ENCODE assay signal across 15 cellular contexts in the genomic region with DNA sequence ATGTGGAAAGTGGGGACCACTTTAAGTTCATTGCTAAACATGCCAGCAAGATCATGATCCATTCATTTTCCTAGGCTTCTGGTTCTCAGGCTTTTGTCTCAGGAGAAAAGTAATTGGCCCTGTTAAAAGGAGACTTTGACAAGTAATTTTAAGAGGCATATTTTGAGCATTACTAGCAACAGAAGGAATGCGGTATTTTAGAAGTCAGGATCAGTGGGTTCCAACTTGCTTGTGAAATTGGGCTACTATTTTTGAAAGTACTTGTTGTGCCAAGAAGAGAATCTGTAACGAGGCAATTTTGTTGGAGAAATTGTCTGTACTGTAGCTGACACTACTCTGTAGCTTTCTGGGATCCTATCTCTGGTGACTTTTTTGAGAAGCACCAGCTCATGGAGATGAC. TPM values are rescaled to one million over a fixed set of nuclear protein-coding genes. Genes with fewer than 3 reads are reported as not detected.
DNase-seq lines count a peak whose midpoint lies in the region; ATAC-seq and TF ChIP-seq lines count a peak whose summit lies in the region.
"Had no signal": no experiment of that assay in that cellular context is flagged by ENCODE, and none has a peak within 500 bp of the region (broad histone marks: within the 10 kb centered on the region; RNA-seq: fewer than 3 reads in every experiment).

No MANE protein-coding gene starts in this region.

- H3K4me3 ChIP-seq in GM23248: peak overlapping the region; percentile 7
- no peak overlapping the region for H3K4me3 ChIP-seq in mammary epithelial cell (replicated peaks in 1 of 3; ENCODE audit: insufficient read depth in 1 of 3, low read depth in 2 of 3, low read length in 3 of 3)
- H3K4me3 ChIP-seq in right atrium auricular region: no peak overlapping the region
- H3K4me3 ChIP-seq in stomach: no peak overlapping the region

- dilution Hi-C loops in mammary epithelial cell (cut with HindIII; ENCODE audit: low sequenced_read_pairs): no loop called here

- TF ChIP-seq CTCF in mammary epithelial cell (conservative IDR thresholded peaks at IDR 0.05 in 1 of 2, IDR thresholded peaks at IDR 0.05 in 1 of 2; ENCODE audit: extremely low read depth in 1 of 2, insufficient read depth in 1 of 2, low read depth in 1 of 2, low read length in 2 of 2): no peak
- TF ChIP-seq CTCF in right atrium auricular region (IDR thresholded peaks at IDR 0.05): no peak
- TF ChIP-seq CTCF in stomach (IDR thresholded peaks at IDR 0.05): no peak

- no peaks in the 10 kb centered on the region for H3K9me3 ChIP-seq in GM23248 (ENCODE audit: low read depth)
- no peaks in the 10 kb centered on the region for H3K9me3 ChIP-seq in mammary epithelial cell (replicated peaks; ENCODE audit: insufficient read depth, low read length)
- H3K9me3 ChIP-seq in right atrium auricular region: no peaks in the 10 kb centered on the region
- no peaks in the 10 kb centered on the region for H3K9me3 ChIP-seq in stomach

- DNase-seq in GM23248: peak; percentile 91
- peak; percentile 51 for DNase-seq in mammary epithelial cell
- DNase-seq in right atrium auricular region (ENCODE audit: low spot score): no peak
- DNase-seq in stomach: no peak
- DNase-seq in activated CD4-positive, CD25-positive, alpha-beta regulatory T cell (lab: John Stamatoyannopoulos, UW): no peak
- DNase-seq: activated T-cell treated with anti-CD3 and anti-CD28 coated beads, Interleukin-2, amount 50 U/mL, for 72 hours; DND-41; effector CD8-positive, alpha-beta T cell; H9; NCI-H1417 treated with DMSO at 0.1 percent for 48 hours; small intestine had no signal

- H2AFZ ChIP-seq in GM23248: peak overlapping the region; percentile 24
- no peak overlapping the region for H2AFZ ChIP-seq in mammary epithelial cell (ENCODE audit: low read depth, low read length)

- in situ Hi-C loops in GM23248 (cut with MboI): no loop called here
- in situ Hi-C loops in mammary epithelial cell (cut with MboI; ENCODE audit: low sequenced_read_pairs in 2 of 2): no loop called here

- no peaks in the 10 kb centered on the region for H4K20me1 ChIP-seq in GM23248 (ENCODE audit: insufficient read depth)
- H4K20me1 ChIP-seq in mammary epithelial cell (ENCODE audit: insufficient read depth, low read length): no peaks in the 10 kb centered on the region

- H3K27ac ChIP-seq in GM23248 (peak overlapping the region; percentile 71), mammary epithelial cell (ENCODE audit: insufficient read depth, low read depth, low read length) (peak overlapping the region; percentile 9), right atrium auricular region (peak overlapping the region; percentile 15 to 67), stomach (peak overlapping the region in 4 of 5 donors; percentile 22 to 65 (median 38))

- H3K27me3 ChIP-seq in GM23248 (replicated peaks; ENCODE audit: insufficient read depth): no peaks in the 10 kb centered on the region
- H3K27me3 ChIP-seq in mammary epithelial cell (ENCODE audit: insufficient read depth, low read length): no peaks in the 10 kb centered on the region
- no peaks in the 10 kb centered on the region for H3K27me3 ChIP-seq in right atrium auricular region
- no peaks in the 10 kb centered on the region for H3K27me3 ChIP-seq in stomach

- ATAC-seq in GM18517 (IDR thresholded peaks at IDR 0.05; ENCODE audit: unreplicated experiment) (no peak), GM21576 (IDR thresholded peaks at IDR 0.05; ENCODE audit: unreplicated experiment) (no peak), GM21390 (IDR thresholded peaks at IDR 0.05; ENCODE audit: unreplicated experiment) (no peak)
- ATAC-seq: activated T-cell treated with anti-CD3 and anti-CD28 coated beads, Interleukin-2, amount 50 U/mL, for 72 hours; left lobe of liver had no signal

- TF ChIP-seq POLR2A in stomach (IDR thresholded peaks at IDR 0.05): no peak

- peaks cover 28% of the 10 kb centered on the region for H3F3A ChIP-seq in GM23248 (ENCODE audit: insufficient read depth)

- TF ChIP-seq EP300 in stomach (IDR thresholded peaks at IDR 0.05): no peak

- H3K4me2 ChIP-seq in GM23248 (ENCODE audit: unreplicated experiment): peak overlapping the region; percentile 55
- H3K4me2 ChIP-seq in mammary epithelial cell (ENCODE audit: insufficient read depth, low read depth, low read length): peak overlapping the region; percentile 53

- no peaks in the 10 kb centered on the region for H3K9me2 ChIP-seq in GM23248 (ENCODE audit: insufficient read depth)

- CTCF ChIA-PET in mammary epithelial cell (lab: Charles Lee; ENCODE audit: low non-redundant PET): no interaction called here

- H3K4me1 ChIP-seq in GM23248 (ENCODE audit: insufficient read depth) (peaks cover 37% of the 10 kb centered on the region), mammary epithelial cell (ENCODE audit: insufficient read depth, low read length) (peaks cover 41% of the 10 kb centered on the region), right atrium auricular region (peaks cover 0 to 46% of the 10 kb centered on the region in 2 donors), stomach (peaks cover 0 to 58% (median 27%) of the 10 kb centered on the region in 4 donors)

- H3K79me2 ChIP-seq in GM23248 (ENCODE audit: insufficient read depth): peaks cover 42% of the 10 kb centered on the region
- peaks cover 91% of the 10 kb centered on the region for H3K79me2 ChIP-seq in mammary epithelial cell (ENCODE audit: insufficient read depth, low read length)

- H3K36me3 ChIP-seq in GM23248 (ENCODE audit: low read depth): no peaks in the 10 kb centered on the region
- H3K36me3 ChIP-seq in mammary epithelial cell (ENCODE audit: insufficient read depth, low read length): no peaks in the 10 kb centered on the region
- no peaks in the 10 kb centered on the region for H3K36me3 ChIP-seq in right atrium auricular region
- no peaks in the 10 kb centered on the region for H3K36me3 ChIP-seq in stomach

- 0 to 1% methylated on average over 2 of the region's 2 CpGs for WGBS in GM23248 (ENCODE audit: low coverage in 1 of 2, low lambda C conversion rate in 2 of 2, missing lambda C conversion rate in 2 of 2), 2 experiments
- 5% methylated on average over 2 of the region's 2 CpGs for WGBS in mammary epithelial cell (ENCODE audit: low coverage, missing lambda C conversion rate)
- 59 to 86% (median 69%) methylated on average over 2 of the region's 2 CpGs for WGBS in stomach, 5 donors

- BruUV-seq in mammary epithelial cell (replicated peaks; lab: Mats Ljungman, UMichigan): no TSS peak

- H3K9ac ChIP-seq in GM23248 (peak overlapping the region; percentile 26; the same call in 1 of the 2 replicates), mammary epithelial cell (ENCODE audit: insufficient read depth, low read length) (no peak overlapping the region)

- intact Hi-C loops in mammary epithelial cell (cut with micrococcal nuclease): loop anchor here (2.0 kb wide), 1 partner anchor 25 kb away; no protein-coding TSS in a partner anchor
- intact Hi-C loops in stomach (cut with DNase I; ENCODE audit: low total_unique reads): no loop called here

RNA-seq across cellular contexts. Expression of a gene that starts 59.4 kb away (rescaled TPM):
- total RNA-seq in GM23248 (2014; rRNA removed; shearing (Covaris generic)): 16.0 and 17.8 TPM in 2 replicates
- 7.9 and 8.3 TPM in 2 replicates for polyA plus RNA-seq in GM23248 (2016; fragmentation: Nextera tagmentation; extraction: Ambion mirVana)
- 10 to 100 TPM; 34.9 to 74.5 TPM for total RNA-seq in mammary epithelial cell
- 15.4 TPM for polyA plus RNA-seq in mammary epithelial cell
- 40.2 TPM for polyA minus RNA-seq in mammary epithelial cell
- 10 to 100 TPM; 59.4 to 74.5 TPM for total RNA-seq in right atrium auricular region
- total RNA-seq in stomach: 100 to 1,000 TPM in 1 of 5 donors, 10 to 100 TPM in 4; 47.5 to 102 (median 68.3) TPM
- 1 to 10 TPM; 4.0 to 6.6 (median 5.5) TPM for polyA plus RNA-seq in stomach

Comparison
In these comparisons a context has a peak if more than half of its experiments do, and no peak if none do; other contexts are left out.
1. DNase-seq: peak in GM23248 (single experiment) and mammary epithelial cell (single experiment); none in right atrium auricular region (single experiment), stomach (single experiment) and activated CD4-positive, CD25-positive, alpha-beta regulatory T cell (0 of 4).
2. H3K27ac ChIP-seq: peak in every context shown above with its lines; median percentile 71 in GM23248; 41 in right atrium auricular region; 38 in stomach; 9 in mammary epithelial cell.